ENCODE assay signal across 18 cellular contexts in the genomic region with DNA sequence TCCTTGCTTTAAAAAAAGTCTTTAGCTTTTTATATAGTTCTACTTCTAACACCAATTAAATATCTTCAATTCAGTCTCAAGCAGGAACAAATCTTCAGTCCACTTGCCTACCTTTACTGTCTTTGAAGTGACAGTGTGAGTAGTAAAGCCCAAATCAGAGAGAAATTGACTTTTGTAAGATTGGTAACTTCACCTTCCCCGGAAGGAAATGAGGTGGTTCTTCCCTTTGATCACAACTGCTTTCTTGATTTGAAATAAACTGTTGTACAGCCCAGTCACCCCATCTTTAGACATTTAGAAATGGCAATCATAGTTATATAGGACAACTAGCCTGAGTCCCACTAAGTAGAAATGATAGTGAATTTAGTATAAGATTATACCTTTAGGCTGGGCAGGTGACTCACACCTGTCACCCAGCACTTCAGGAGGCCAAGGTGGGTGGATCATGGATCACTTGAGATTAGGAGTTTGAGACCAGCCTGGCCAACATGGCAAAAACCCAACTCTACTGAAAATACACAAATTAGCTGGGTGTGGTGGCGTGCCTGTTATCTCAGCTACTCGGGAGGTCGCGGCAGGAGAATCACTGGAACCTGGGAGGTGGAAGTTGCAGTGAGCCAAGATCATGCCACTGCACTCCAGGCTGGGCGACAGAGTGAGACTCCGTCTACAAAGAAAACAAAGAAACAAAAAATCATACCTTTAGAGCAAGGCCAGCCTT. TPM values are rescaled to one million over a fixed set of nuclear protein-coding genes. Genes with fewer than 3 reads are reported as not detected.
DNase-seq lines count a peak whose midpoint lies in the region; ATAC-seq, FAIRE-seq and TF ChIP-seq lines count a peak whose summit lies in the region.
"Had no signal": no experiment of that assay in that cellular context is flagged by ENCODE, and none has a peak within 500 bp of the region (broad histone marks: within the 10 kb centered on the region; RNA-seq: fewer than 3 reads in every experiment).

No MANE protein-coding gene starts in this region.

- peak overlapping the region; percentile 60 for H3K27ac Mint-ChIP-seq in activated CD4-positive, alpha-beta memory T cell treated with anti-CD3 and anti-CD28 coated beads, Interleukin-2, amount 10 ng/mL, durations not matched to agents 7 days and 5 days

- H3K79me2 ChIP-seq in keratinocyte (ENCODE audit: control insufficient read depth, insufficient read depth, low read length): peaks cover 56% of the 10 kb centered on the region

- no peak for TF ChIP-seq POLR2A in thyroid gland (IDR thresholded peaks at IDR 0.05)

- WGBS in thyroid gland, 2 donors: 76 to 85% methylated on average over 7 of the region's 7 CpGs

- H3K27me3 ChIP-seq in keratinocyte (ENCODE audit: control insufficient read depth, extremely low read depth, insufficient read depth, low read length) (no peaks in the 10 kb centered on the region), thyroid gland (no peaks in the 10 kb centered on the region)
- H3K27me3 ChIP-seq: adrenal gland, heart right ventricle had no signal

- no peaks in the 10 kb centered on the region for H3K9me1 ChIP-seq in keratinocyte (ENCODE audit: control insufficient read depth, extremely low read depth, insufficient read depth, low read length)

- H4K20me1 ChIP-seq in keratinocyte (ENCODE audit: control insufficient read depth, extremely low read depth, insufficient read depth, low read length): no peaks in the 10 kb centered on the region

- FAIRE-seq in keratinocyte (lab: Jason Lieb, UNC): peak; percentile 29

- H2AFZ ChIP-seq in keratinocyte (ENCODE audit: control insufficient read depth, low read length): no peak overlapping the region

- CTCF ChIA-PET in activated CD4-positive, alpha-beta memory T cell treated with anti-CD3 and anti-CD28 coated beads, Interleukin-2, amount 10 ng/mL, durations not matched to agents 7 days and 5 days (lab: Charles Lee): interaction anchor here (1.6 to 10.6 kb wide), 2 partner anchors 62 to 115 kb away, joined by 4 to 63 read pairs; partner anchors contain the start of gene STAMBPL1

- TF ChIP-seq CTCF in keratinocyte (optimal IDR thresholded peaks at IDR 0.05 in 1 of 3, IDR thresholded peaks at IDR 0.05 in 1 of 3, conservative IDR thresholded peaks at IDR 0.05 in 1 of 3; ENCODE audit: extremely low read depth in 1 of 3, insufficient read depth in 2 of 3, low read length in 3 of 3) (no peak), thyroid gland (IDR thresholded peaks at IDR 0.05) (no peak)

- intact Hi-C loops in thyroid gland (cut with DNase I): no loop called here

- H3K9me3 Mint-ChIP-seq in activated T-cell treated with anti-CD3 and anti-CD28 coated beads, Interleukin-2, amount 50 U/mL, for 4 hours: no peaks in the 10 kb centered on the region
- no peaks in the 10 kb centered on the region for H3K9me3 Mint-ChIP-seq in activated CD4-positive, alpha-beta memory T cell treated with anti-CD3 and anti-CD28 coated beads, Interleukin-2, amount 10 ng/mL, durations not matched to agents 7 days and 5 days

- no peak for ATAC-seq in activated T-cell treated with anti-CD3 and anti-CD28 coated beads, Interleukin-2, amount 50 U/mL, for 4 hours
- ATAC-seq in HG03521 (IDR thresholded peaks at IDR 0.05; ENCODE audit: unreplicated experiment): no peak
- ATAC-seq: heart right ventricle had no signal

- peak overlapping the region; percentile 20 for H3K4me2 ChIP-seq in keratinocyte (ENCODE audit: control insufficient read depth, extremely low read depth, insufficient read depth, low read depth, low read length)

- H3K4me3 ChIP-seq in keratinocyte (ENCODE audit: control insufficient read depth in 2 of 3, extremely low read depth in 1 of 3, insufficient read depth in 2 of 3, low read depth in 1 of 3, low read length in 3 of 3) (no peak overlapping the region), thyroid gland (replicated peaks in 1 of 3) (no peak overlapping the region)
- H3K4me3 ChIP-seq: lung had no signal

- no peaks in the 10 kb centered on the region for H3K36me3 Mint-ChIP-seq in activated T-cell treated with anti-CD3 and anti-CD28 coated beads, Interleukin-2, amount 50 U/mL, for 4 hours (ENCODE audit: insufficient read depth)
- peaks cover 52% of the 10 kb centered on the region for H3K36me3 Mint-ChIP-seq in activated CD4-positive, alpha-beta memory T cell treated with anti-CD3 and anti-CD28 coated beads, Interleukin-2, amount 10 ng/mL, durations not matched to agents 7 days and 5 days (ENCODE audit: low read depth)

- POLR2A ChIA-PET in activated CD4-positive, alpha-beta memory T cell treated with anti-CD3 and anti-CD28 coated beads, Interleukin-2, amount 10 ng/mL, durations not matched to agents 7 days and 5 days (lab: Charles Lee): interaction anchor here (0.7 to 6.1 kb wide), 6 partner anchors 8 to 114 kb away, joined by 3 to 57 read pairs (median 4); no protein-coding TSS in a partner anchor

- dilution Hi-C loops in keratinocyte (cut with MboI; ENCODE audit: extremely low pct_ligation_motif_present, low sequenced_read_pairs): no loop called here

- DNase-seq in activated T-cell treated with anti-CD3 and anti-CD28 coated beads, Interleukin-2, amount 50 U/mL, for 4 hours: no peak
- no peak for DNase-seq in activated T-cell treated with anti-CD3 and anti-CD28 coated beads, Interleukin-2, amount 50 U/mL, for 1 hour
- no peak for DNase-seq in activated CD4-positive, alpha-beta memory T cell treated with anti-CD3 and anti-CD28 coated beads, Interleukin-2, amount 10 ng/mL, durations not matched to agents 7 days and 5 days
- DNase-seq in keratinocyte (ENCODE audit: low read depth, low spot score) (no peak), thyroid gland (peak in 1 of 2 donors; percentile 50), COLO668 (lab: John Stamatoyannopoulos, UW; ENCODE audit: unreplicated experiment) (no peak), hypothalamus (lab: John Stamatoyannopoulos, UW) (no peak)
- DNase-seq: adrenal gland; DMS79 treated with DMSO at 0.1 percent for 48 hours; effector CD4-positive, alpha-beta T cell; heart right ventricle; NCI-H1048; NCI-H510A treated with DMSO at 0.1 percent for 48 hours; posterior cingulate gyrus; RPMI8226; WERI-Rb-1 had no signal

- peak overlapping the region; percentile 49 for H3K4me3 Mint-ChIP-seq in activated T-cell treated with anti-CD3 and anti-CD28 coated beads, Interleukin-2, amount 50 U/mL, for 4 hours
- H3K4me3 Mint-ChIP-seq in activated CD4-positive, alpha-beta memory T cell treated with anti-CD3 and anti-CD28 coated beads, Interleukin-2, amount 10 ng/mL, durations not matched to agents 7 days and 5 days: peak overlapping the region; percentile 25

- H3K4me1 ChIP-seq in keratinocyte (ENCODE audit: control insufficient read depth, extremely low read depth, insufficient read depth, low read length) (peaks cover 30% of the 10 kb centered on the region), thyroid gland (no peaks in the 10 kb centered on the region)

- no peak overlapping the region for H3K27ac ChIP-seq in keratinocyte (ENCODE audit: control insufficient read depth, insufficient read depth, low read length)
- H3K27ac ChIP-seq in thyroid gland: peak overlapping the region in 2 of 3 donors; percentile 3 to 51
- H3K27ac ChIP-seq: WERI-Rb-1 had no signal

- H3K9ac ChIP-seq in keratinocyte (ENCODE audit: control insufficient read depth, extremely low read depth, insufficient read depth, low read length): no peak overlapping the region

- peaks cover 66% of the 10 kb centered on the region for H3K4me1 Mint-ChIP-seq in activated T-cell treated with anti-CD3 and anti-CD28 coated beads, Interleukin-2, amount 50 U/mL, for 4 hours (ENCODE audit: low read depth)
- peaks cover 65% of the 10 kb centered on the region for H3K4me1 Mint-ChIP-seq in activated CD4-positive, alpha-beta memory T cell treated with anti-CD3 and anti-CD28 coated beads, Interleukin-2, amount 10 ng/mL, durations not matched to agents 7 days and 5 days

- no peaks in the 10 kb centered on the region for H3K27me3 Mint-ChIP-seq in activated T-cell treated with anti-CD3 and anti-CD28 coated beads, Interleukin-2, amount 50 U/mL, for 4 hours (ENCODE audit: low read depth)
- H3K27me3 Mint-ChIP-seq in activated CD4-positive, alpha-beta memory T cell treated with anti-CD3 and anti-CD28 coated beads, Interleukin-2, amount 10 ng/mL, durations not matched to agents 7 days and 5 days: no peaks in the 10 kb centered on the region

- no peaks in the 10 kb centered on the region for H3K36me3 ChIP-seq in keratinocyte (ENCODE audit: control insufficient read depth in 2 of 2, extremely low read depth in 1 of 2, insufficient read depth in 2 of 2, low read length in 2 of 2)
- H3K36me3 ChIP-seq in thyroid gland: no peaks in the 10 kb centered on the region
- H3K36me3 ChIP-seq: adrenal gland, heart right ventricle, WERI-Rb-1 had no signal

- H3K9me3 ChIP-seq in keratinocyte (ENCODE audit: control insufficient read depth, low read depth, low read length) (no peaks in the 10 kb centered on the region), thyroid gland (no peaks in the 10 kb centered on the region)
- H3K9me3 ChIP-seq: adrenal gland, heart right ventricle had no signal

RNA-seq across cellular contexts. Expression of gene FAS, which starts 4.7 kb away (rescaled TPM):
- 10 to 100 TPM; 23.0 to 31.9 (median 30.1) TPM for total RNA-seq in activated T-cell treated with anti-CD3 and anti-CD28 coated beads, Interleukin-2, amount 50 U/mL, for 4 hours
- 10 to 100 TPM; 91.1 to 96.4 TPM for total RNA-seq in activated CD4-positive, alpha-beta memory T cell treated with anti-CD3 and anti-CD28 coated beads, Interleukin-2, amount 10 ng/mL, durations not matched to agents 7 days and 5 days
- 31.4 to 44.8 TPM (median 32.5 TPM) in 3 replicates for polyA plus RNA-seq in keratinocyte
- 17.5 TPM for polyA plus RNA-seq in keratinocyte (2011; ENCODE audit: low read depth)
- polyA plus RNA-seq in keratinocyte (2011; cell fraction: cytosol; rRNA removed): 19.6 and 43.5 TPM in 2 replicates
- polyA plus RNA-seq in keratinocyte (2011; cell fraction: nucleus; rRNA removed): 60.0 and 82.0 TPM in 2 replicates
- 20.1 and 21.0 TPM in 2 replicates for polyA plus RNA-seq in keratinocyte (2012; ENCODE audit: low replicate concordance)
- 3.7 to 38.8 TPM (median 26.8 TPM) in 3 replicates for polyA minus RNA-seq in keratinocyte
- polyA minus RNA-seq in keratinocyte (2011; cell fraction: cytosol; rRNA and poly(A)+ RNA removed): 30.3 TPM
- 28.5 and 58.2 TPM in 2 replicates for polyA minus RNA-seq in keratinocyte (2011; cell fraction: nucleus; rRNA and poly(A)+ RNA removed)
- total RNA-seq in thyroid gland: 10 to 100 TPM in 3 of 4 donors, 1 to 10 TPM in 1; 9.4 to 34.1 (median 17.4) TPM

RNA-seq across cellular contexts. Expression of gene ACTA2, which starts 42.7 kb away (rescaled TPM):
- total RNA-seq in activated T-cell treated with anti-CD3 and anti-CD28 coated beads, Interleukin-2, amount 50 U/mL, for 4 hours: 1 to 10 TPM; 2.6 to 4.1 (median 2.6) TPM
- 10 to 100 TPM; 14.7 to 15.5 TPM for total RNA-seq in activated CD4-positive, alpha-beta memory T cell treated with anti-CD3 and anti-CD28 coated beads, Interleukin-2, amount 10 ng/mL, durations not matched to agents 7 days and 5 days
- 3.0 to 9.3 TPM (median 3.7 TPM) in 3 replicates for polyA plus RNA-seq in keratinocyte
- polyA plus RNA-seq in keratinocyte (2011; ENCODE audit: low read depth): 4.7 TPM
- 12.4 and 13.2 TPM in 2 replicates for polyA plus RNA-seq in keratinocyte (2011; cell fraction: cytosol; rRNA removed)
- 8.5 and 11.8 TPM in 2 replicates for polyA plus RNA-seq in keratinocyte (2011; cell fraction: nucleus; rRNA removed)
- 10.9 and 14.3 TPM in 2 replicates for polyA plus RNA-seq in keratinocyte (2012; ENCODE audit: low replicate concordance)
- polyA minus RNA-seq in keratinocyte: 6.2 to 12.6 TPM (median 8.3 TPM) in 3 replicates
- polyA minus RNA-seq in keratinocyte (2011; cell fraction: cytosol; rRNA and poly(A)+ RNA removed): 10.4 TPM
- 4.1 and 6.2 TPM in 2 replicates for polyA minus RNA-seq in keratinocyte (2011; cell fraction: nucleus; rRNA and poly(A)+ RNA removed)
- total RNA-seq in thyroid gland: 100 to 1,000 TPM in 1 of 4 donors, 10 to 100 TPM in 3; 61.5 to 173 (median 72.2) TPM
